ENCODE assay signal across 8 cellular contexts in genomic region chr2:85705680-85706039, GRCh38. TPM values are rescaled to one million over a fixed set of nuclear protein-coding genes. Genes with fewer than 3 reads are reported as not detected.
A peak's percentile ranks its signal among the peaks of the same experiment; 100 is the strongest.
DNase-seq lines count a peak whose midpoint lies in the region; FAIRE-seq and TF ChIP-seq lines count a peak whose summit lies in the region.

No MANE protein-coding gene starts in this region.

- H3K4me3 ChIP-seq in CD8-positive, alpha-beta memory T cell (ENCODE audit: low read length): no peak overlapping the region
- H3K4me3 ChIP-seq in H1 (ENCODE audit: extremely low read depth in 1 of 4, insufficient read depth in 2 of 4, low read depth in 3 of 4, low read length in 4 of 4) (no peak overlapping the region), neural progenitor cell (no peak overlapping the region), smooth muscle cell (no peak overlapping the region)
- H3K4me3 ChIP-seq in effector memory CD4-positive, alpha-beta T cell (ENCODE audit: insufficient read depth, low read depth, low read length, poor library complexity, severe bottlenecking): no peak overlapping the region

- H3K9me3 ChIP-seq in CD8-positive, alpha-beta memory T cell (ENCODE audit: low read length): no peaks in the 10 kb centered on the region
- H3K9me3 ChIP-seq in H1 (ENCODE audit: insufficient read depth in 2 of 2, low read depth in 1 of 2, low read length in 1 of 2): no peaks in the 10 kb centered on the region
- H3K9me3 ChIP-seq in neural progenitor cell (ENCODE audit: low read depth): no peaks in the 10 kb centered on the region
- no peaks in the 10 kb centered on the region for H3K9me3 ChIP-seq in effector memory CD4-positive, alpha-beta T cell (ENCODE audit: control insufficient read depth, low read length)
- no peaks in the 10 kb centered on the region for H3K9me3 ChIP-seq in smooth muscle cell (replicated peaks; ENCODE audit: low read depth)

- H4K20me1 ChIP-seq in H1 (replicated peaks in 1 of 2; ENCODE audit: control insufficient read depth in 1 of 2, insufficient read depth in 2 of 2, low read length in 2 of 2) (no peaks in the 10 kb centered on the region), neural progenitor cell (ENCODE audit: low read depth) (no peaks in the 10 kb centered on the region), smooth muscle cell (ENCODE audit: low read depth) (no peaks in the 10 kb centered on the region)

- H3K4me3 Mint-ChIP-seq in CD8-positive, alpha-beta memory T cell: peak overlapping the region in 2 of 7 donors; percentile 24 to 68
- H3K4me3 Mint-ChIP-seq in neural progenitor cell: no peak overlapping the region

- DNase-seq in CD8-positive, alpha-beta memory T cell: no peak
- DNase-seq in MV-4-11 (lab: John Stamatoyannopoulos, UW): peak; percentile 85
- DNase-seq in H1 (ENCODE audit: low read depth in 1 of 2, low spot score in 2 of 2): no peak
- DNase-seq in neural progenitor cell (ENCODE audit: low spot score): no peak
- DNase-seq in activated T-cell treated with anti-CD3 and anti-CD28 coated beads, Interleukin-2, amount 50 U/mL, for 1 hour: no peak
- DNase-seq in effector memory CD4-positive, alpha-beta T cell: no peak
- no peak for DNase-seq in COLO829 (ENCODE audit: low spot score)
- DNase-seq in smooth muscle cell (lab: John Stamatoyannopoulos, UW; ENCODE audit: unreplicated experiment): no peak

- peaks cover 6 to 21% of the 10 kb centered on the region in 2 donors for H3K27me3 Mint-ChIP-seq in CD8-positive, alpha-beta memory T cell
- peaks cover 2% of the 10 kb centered on the region for H3K27me3 Mint-ChIP-seq in neural progenitor cell (ENCODE audit: insufficient read depth, low read depth)

- H3K79me1 ChIP-seq in H1 (ENCODE audit: low read depth, low read length): no peaks in the 10 kb centered on the region

- peaks cover 21 to 52% (median 28%) of the 10 kb centered on the region in 3 donors for H3K4me1 Mint-ChIP-seq in CD8-positive, alpha-beta memory T cell
- H3K4me1 Mint-ChIP-seq in neural progenitor cell: peaks cover 9% of the 10 kb centered on the region

- POLR2A ChIA-PET in CD8-positive, alpha-beta memory T cell (lab: Charles Lee): interaction anchor here (0.6 kb wide), 1 partner anchor 20 kb away, joined by 3 read pairs; no protein-coding TSS in a partner anchor
- POLR2A ChIA-PET in H1 (lab: Charles Lee; ENCODE audit: partially characterized antibody): interaction anchor here (0.6 to 2.5 kb wide), 3 partner anchors 19 to 39 kb away, joined by 3 to 10 read pairs (median 3); no protein-coding TSS in a partner anchor

- no peak for TF ChIP-seq POLR2A in H1 (IDR thresholded peaks at IDR 0.05; ENCODE audit: control extremely low read depth in 1 of 2, low read depth in 2 of 2, low read length in 2 of 2)

- no peak overlapping the region for H3K27ac ChIP-seq in CD8-positive, alpha-beta memory T cell (ENCODE audit: low read depth, low read length)
- no peak overlapping the region for H3K27ac ChIP-seq in H1 (ENCODE audit: low read depth, low read length)
- no peak overlapping the region for H3K27ac ChIP-seq in neural progenitor cell
- H3K27ac ChIP-seq in effector memory CD4-positive, alpha-beta T cell (ENCODE audit: insufficient read depth, low read length, poor library complexity, severe bottlenecking): no peak overlapping the region
- no peak overlapping the region for H3K27ac ChIP-seq in smooth muscle cell (ENCODE audit: low read depth)

- H3K14ac ChIP-seq in H1 (ENCODE audit: insufficient read length): no peak overlapping the region

- H3K56ac ChIP-seq in H1 (replicated peaks; ENCODE audit: insufficient read length, low read depth, low read length): no peak overlapping the region

- H2BK12ac ChIP-seq in H1 (ENCODE audit: low read depth, low read length): 0 out of 2 replicates have a peak overlapping the region, but pooled peaks have one; percentile 19

- H3K79me2 ChIP-seq in H1 (ENCODE audit: control insufficient read depth in 1 of 2, insufficient read depth in 2 of 2, low read length in 2 of 2): no peaks in the 10 kb centered on the region
- H3K79me2 ChIP-seq in neural progenitor cell (ENCODE audit: low read depth): no peaks in the 10 kb centered on the region
- no peaks in the 10 kb centered on the region for H3K79me2 ChIP-seq in smooth muscle cell (ENCODE audit: low read depth)

- peaks cover 7% of the 10 kb centered on the region for H3K4me1 ChIP-seq in CD8-positive, alpha-beta memory T cell (ENCODE audit: insufficient read depth, low read length)
- H3K4me1 ChIP-seq in H1 (replicated peaks in 1 of 4; ENCODE audit: control insufficient read depth in 3 of 4, insufficient read depth in 4 of 4, low read length in 3 of 4) (peaks cover 0 to 7% (median 4%) of the 10 kb centered on the region in 4 experiments; a peak in 4 of 7 replicates), neural progenitor cell (no peaks in the 10 kb centered on the region), smooth muscle cell (ENCODE audit: low read depth) (peaks cover 4% of the 10 kb centered on the region)
- H3K4me1 ChIP-seq in effector memory CD4-positive, alpha-beta T cell (ENCODE audit: control insufficient read depth, insufficient read depth, low read length, poor library complexity, severe bottlenecking): no peaks in the 10 kb centered on the region

- H2AK5ac ChIP-seq in H1 (ENCODE audit: low read depth, low read length): no peak overlapping the region; the same call in 1 of the 2 replicates

- no peak for TF ChIP-seq RAD21 in H1 (IDR thresholded peaks at IDR 0.05 in 1 of 2, conservative IDR thresholded peaks at IDR 0.05 in 1 of 2; ENCODE audit: low read depth in 2 of 2, low read length in 2 of 2)

- H3K18ac ChIP-seq in H1 (ENCODE audit: extremely low read depth, low read length): no peak overlapping the region

- H3K23me2 ChIP-seq in H1 (ENCODE audit: low read depth, low read length): no peaks in the 10 kb centered on the region

- H2BK120ac ChIP-seq in H1 (replicated peaks; ENCODE audit: low read depth, low read length): no peak overlapping the region

- no peak overlapping the region for H3K23ac ChIP-seq in H1 (ENCODE audit: insufficient read length)

- FAIRE-seq in H1 (lab: Jason Lieb, UNC): no peak

- H3K27ac Mint-ChIP-seq in CD8-positive, alpha-beta memory T cell: peak overlapping the region in 5 of 8 donors; percentile 36 to 93 (median 59)
- peak overlapping the region; percentile 24 for H3K27ac Mint-ChIP-seq in neural progenitor cell

- H3K4me2 ChIP-seq in H1 (ENCODE audit: insufficient read depth in 1 of 2, low read depth in 2 of 2, low read length in 2 of 2) (no peak overlapping the region), neural progenitor cell (no peak overlapping the region), smooth muscle cell (no peak overlapping the region)

- H3K36me3 ChIP-seq in CD8-positive, alpha-beta memory T cell (ENCODE audit: insufficient read depth, low read length): no peaks in the 10 kb centered on the region
- no peaks in the 10 kb centered on the region for H3K36me3 ChIP-seq in H1 (ENCODE audit: control insufficient read depth in 2 of 4, insufficient read depth in 4 of 4, low read length in 3 of 4)
- H3K36me3 ChIP-seq in neural progenitor cell: no peaks in the 10 kb centered on the region
- H3K36me3 ChIP-seq in effector memory CD4-positive, alpha-beta T cell (ENCODE audit: control insufficient read depth, insufficient read depth, low read length): no peaks in the 10 kb centered on the region
- no peaks in the 10 kb centered on the region for H3K36me3 ChIP-seq in smooth muscle cell (ENCODE audit: low read depth)

- no peak overlapping the region for H3K9ac ChIP-seq in H1 (replicated peaks in 1 of 4; ENCODE audit: extremely low read depth in 1 of 4, low read depth in 3 of 4, low read length in 3 of 4)
- H3K9ac ChIP-seq in neural progenitor cell: no peak overlapping the region
- H3K9ac ChIP-seq in smooth muscle cell (ENCODE audit: low read depth): no peak overlapping the region

- no peak for TF ChIP-seq EP300 in H1 (IDR thresholded peaks at IDR 0.05; ENCODE audit: borderline replicate concordance in 1 of 2, low read depth in 2 of 2, low read length in 2 of 2)

- H3F3A ChIP-seq in neural progenitor cell (ENCODE audit: low read depth) (no peaks in the 10 kb centered on the region), smooth muscle cell (ENCODE audit: low read depth) (peaks cover 3% of the 10 kb centered on the region)

- no peak overlapping the region for H2BK20ac ChIP-seq in H1 (ENCODE audit: low read length)

- H4K8ac ChIP-seq in H1 (ENCODE audit: extremely low read depth, insufficient read depth, low read length): no peak overlapping the region

- TF ChIP-seq CTCF in H1 (IDR thresholded peaks at IDR 0.05; ENCODE audit: control extremely low read depth in 1 of 3, insufficient read depth in 1 of 3, low read depth in 1 of 3, low read length in 3 of 3) (no peak), neural progenitor cell (IDR thresholded peaks at IDR 0.05) (no peak), smooth muscle cell (IDR thresholded peaks at IDR 0.05; ENCODE audit: borderline replicate concordance, insufficient read depth, poor library complexity, severe bottlenecking) (no peak)

- H2BK5ac ChIP-seq in H1 (ENCODE audit: low read depth, low read length): peak overlapping the region; percentile 4; the same call in 1 of the 2 replicates

- no peaks in the 10 kb centered on the region for H3K36me3 Mint-ChIP-seq in CD8-positive, alpha-beta memory T cell
- no peaks in the 10 kb centered on the region for H3K36me3 Mint-ChIP-seq in neural progenitor cell

- H3K9me3 Mint-ChIP-seq in CD8-positive, alpha-beta memory T cell: no peaks in the 10 kb centered on the region
- H3K9me3 Mint-ChIP-seq in neural progenitor cell: no peaks in the 10 kb centered on the region

- 77% methylated on average over 2 of the region's 2 CpGs; no CpG with 5 or more reads in 1 of the 2 experiments for WGBS in H1 (ENCODE audit: extremely low coverage in 1 of 2, insufficient coverage in 1 of 2, insufficient read length in 1 of 2, insufficient replicate concordance in 2 of 2, low coverage in 1 of 2, low lambda C conversion rate in 2 of 2, missing lambda C conversion rate in 1 of 2), 2 experiments
- 84% methylated on average over 2 of the region's 2 CpGs for WGBS in smooth muscle cell (ENCODE audit: low lambda C conversion rate)

- 0 out of 2 replicates have a peak overlapping the region, but pooled peaks have one; percentile 53 for H2BK15ac ChIP-seq in H1 (ENCODE audit: low read length)

- H3K4ac ChIP-seq in H1 (replicated peaks; ENCODE audit: insufficient read length, low read depth, low read length): no peak overlapping the region

- no peak overlapping the region for H4K5ac ChIP-seq in H1 (ENCODE audit: insufficient read length, low read depth, low read length)

- no peak overlapping the region for H4K91ac ChIP-seq in H1 (replicated peaks; ENCODE audit: insufficient read length, low read length)

- no peaks in the 10 kb centered on the region for H3K27me3 ChIP-seq in CD8-positive, alpha-beta memory T cell (ENCODE audit: insufficient read depth, low read length, poor library complexity, severe bottlenecking)
- no peaks in the 10 kb centered on the region; a peak in 1 of 7 replicates for H3K27me3 ChIP-seq in H1 (replicated peaks in 1 of 4; ENCODE audit: control insufficient read depth in 3 of 4, extremely low read depth in 1 of 4, insufficient read depth in 3 of 4, low read length in 3 of 4)
- H3K27me3 ChIP-seq in neural progenitor cell: peaks cover 13% of the 10 kb centered on the region
- H3K27me3 ChIP-seq in effector memory CD4-positive, alpha-beta T cell (replicated peaks; ENCODE audit: control insufficient read depth, insufficient read depth, low read length, poor library complexity, severe bottlenecking): no peaks in the 10 kb centered on the region
- H3K27me3 ChIP-seq in smooth muscle cell (ENCODE audit: low read depth): peaks cover 4% of the 10 kb centered on the region

- CTCF ChIA-PET in CD8-positive, alpha-beta memory T cell (lab: Charles Lee): interaction anchor here (1.9 to 4.0 kb wide), 3 partner anchors 23 to 69 kb away, joined by 5 to 30 read pairs (median 7); no protein-coding TSS in a partner anchor
- CTCF ChIA-PET in H1 (lab: Charles Lee; ENCODE audit: partially characterized antibody): interaction anchor here (0.8 to 7.4 kb wide), 22 partner anchors 8 to 546 kb away, joined by 3 to 80 read pairs (median 6); partner anchors contain the start of gene GNLY

- H2AFZ ChIP-seq in H1 (ENCODE audit: low read length): no peak overlapping the region
- no peak overlapping the region for H2AFZ ChIP-seq in neural progenitor cell (replicated peaks)
- no peak overlapping the region for H2AFZ ChIP-seq in smooth muscle cell (ENCODE audit: low read depth)

RNA-seq across cellular contexts. Expression of gene GNLY, which starts 11.5 kb away (rescaled TPM):
- total RNA-seq in CD8-positive, alpha-beta memory T cell: 1 to 10 TPM; 7.7 to 9.0 TPM
- 953 TPM for polyA plus RNA-seq in CD8-positive, alpha-beta memory T cell
- total RNA-seq in H1 (2021; fragmentation: NEBNext Ultra II Directional; extraction: Animal tissue kit (Norgen Biotek cat#: 25700)): not detected in 2 replicates
- 0.03 TPM in 1 of 2 replicates, not detected in the other for polyA plus RNA-seq in H1 (2011; rRNA removed)
- polyA plus RNA-seq in H1 (2011; cell fraction: cytosol; rRNA removed): 0.19 TPM
- 0.23 TPM for polyA plus RNA-seq in H1 (2011; cell fraction: nucleus; rRNA removed)
- polyA plus RNA-seq in H1 (2012, experiment 1 of 2): 0.31 to 0.36 TPM in 2 of 4 replicates, not detected in the others
- not detected for polyA plus RNA-seq in H1 (2012, experiment 2 of 2)
- not detected for polyA plus RNA-seq in H1 (2013, experiment 1 of 2)
- polyA plus RNA-seq in H1 (2013, experiment 2 of 2): not detected
- not detected in 2 replicates for polyA minus RNA-seq in H1 (2011; rRNA and poly(A)+ RNA removed)
- polyA minus RNA-seq in H1 (2011; cell fraction: cytosol; rRNA and poly(A)+ RNA removed): not detected
- not detected for polyA minus RNA-seq in H1 (2011; cell fraction: nucleus; rRNA and poly(A)+ RNA removed)
- 0.65 TPM in 1 of 2 replicates, not detected in the other for total RNA-seq in neural progenitor cell (ENCODE audit: low replicate concordance)
- not detected in 2 replicates for total RNA-seq in smooth muscle cell
- not detected in 2 replicates for polyA plus RNA-seq in smooth muscle cell

RNA-seq across cellular contexts. Expression of gene SFTPB, which starts 37.7 kb away (rescaled TPM):
- not detected for total RNA-seq in CD8-positive, alpha-beta memory T cell
- polyA plus RNA-seq in CD8-positive, alpha-beta memory T cell: not detected
- not detected in 2 replicates for total RNA-seq in H1 (2021; fragmentation: NEBNext Ultra II Directional; extraction: Animal tissue kit (Norgen Biotek cat#: 25700))
- polyA plus RNA-seq in H1 (2011; rRNA removed): not detected in 2 replicates
- polyA plus RNA-seq in H1 (2011; cell fraction: cytosol; rRNA removed): not detected
- not detected for polyA plus RNA-seq in H1 (2011; cell fraction: nucleus; rRNA removed)
- 0.05 to 0.07 TPM (median 0.05 TPM) in 3 of 4 replicates, not detected in the other for polyA plus RNA-seq in H1 (2012, experiment 1 of 2)
- polyA plus RNA-seq in H1 (2012, experiment 2 of 2): not detected
- polyA plus RNA-seq in H1 (2013, experiment 1 of 2): not detected
- not detected for polyA plus RNA-seq in H1 (2013, experiment 2 of 2)
- polyA minus RNA-seq in H1 (2011; rRNA and poly(A)+ RNA removed): not detected in 2 replicates
- polyA minus RNA-seq in H1 (2011; cell fraction: cytosol; rRNA and poly(A)+ RNA removed): not detected
- not detected for polyA minus RNA-seq in H1 (2011; cell fraction: nucleus; rRNA and poly(A)+ RNA removed)
- not detected in 2 replicates for total RNA-seq in neural progenitor cell (ENCODE audit: low replicate concordance)
- total RNA-seq in smooth muscle cell: not detected in 2 replicates
- polyA plus RNA-seq in smooth muscle cell: not detected in 2 replicates

RNA-seq across cellular contexts. Expression of gene ATOH8, which starts 48.1 kb away (rescaled TPM):
- total RNA-seq in CD8-positive, alpha-beta memory T cell: not detected
- not detected for polyA plus RNA-seq in CD8-positive, alpha-beta memory T cell
- total RNA-seq in H1 (2021; fragmentation: NEBNext Ultra II Directional; extraction: Animal tissue kit (Norgen Biotek cat#: 25700)): 0.50 and 0.54 TPM in 2 replicates
- polyA plus RNA-seq in H1 (2011; rRNA removed) (0.53 and 0.74 TPM in 2 replicates), smooth muscle cell (4.6 and 5.2 TPM in 2 replicates)
- 0.74 TPM for polyA plus RNA-seq in H1 (2011; cell fraction: cytosol; rRNA removed)
- 0.93 TPM for polyA plus RNA-seq in H1 (2011; cell fraction: nucleus; rRNA removed)
- polyA plus RNA-seq in H1 (2012, experiment 1 of 2): 0.66 to 0.90 TPM (median 0.79 TPM) in 4 replicates
- polyA plus RNA-seq in H1 (2012, experiment 2 of 2): 0.98 TPM
- polyA plus RNA-seq in H1 (2013, experiment 1 of 2): 0.30 TPM
- polyA plus RNA-seq in H1 (2013, experiment 2 of 2): 0.31 TPM
- 0.29 and 0.57 TPM in 2 replicates for polyA minus RNA-seq in H1 (2011; rRNA and poly(A)+ RNA removed)
- 1.2 TPM for polyA minus RNA-seq in H1 (2011; cell fraction: cytosol; rRNA and poly(A)+ RNA removed)
- polyA minus RNA-seq in H1 (2011; cell fraction: nucleus; rRNA and poly(A)+ RNA removed): 0.50 TPM
- total RNA-seq in neural progenitor cell (ENCODE audit: low replicate concordance) (0.43 TPM in 1 of 2 replicates, not detected in the other), smooth muscle cell (5.2 and 6.5 TPM in 2 replicates)
